8 cellular contexts compared by ENCODE assay signal in the genomic region with DNA sequence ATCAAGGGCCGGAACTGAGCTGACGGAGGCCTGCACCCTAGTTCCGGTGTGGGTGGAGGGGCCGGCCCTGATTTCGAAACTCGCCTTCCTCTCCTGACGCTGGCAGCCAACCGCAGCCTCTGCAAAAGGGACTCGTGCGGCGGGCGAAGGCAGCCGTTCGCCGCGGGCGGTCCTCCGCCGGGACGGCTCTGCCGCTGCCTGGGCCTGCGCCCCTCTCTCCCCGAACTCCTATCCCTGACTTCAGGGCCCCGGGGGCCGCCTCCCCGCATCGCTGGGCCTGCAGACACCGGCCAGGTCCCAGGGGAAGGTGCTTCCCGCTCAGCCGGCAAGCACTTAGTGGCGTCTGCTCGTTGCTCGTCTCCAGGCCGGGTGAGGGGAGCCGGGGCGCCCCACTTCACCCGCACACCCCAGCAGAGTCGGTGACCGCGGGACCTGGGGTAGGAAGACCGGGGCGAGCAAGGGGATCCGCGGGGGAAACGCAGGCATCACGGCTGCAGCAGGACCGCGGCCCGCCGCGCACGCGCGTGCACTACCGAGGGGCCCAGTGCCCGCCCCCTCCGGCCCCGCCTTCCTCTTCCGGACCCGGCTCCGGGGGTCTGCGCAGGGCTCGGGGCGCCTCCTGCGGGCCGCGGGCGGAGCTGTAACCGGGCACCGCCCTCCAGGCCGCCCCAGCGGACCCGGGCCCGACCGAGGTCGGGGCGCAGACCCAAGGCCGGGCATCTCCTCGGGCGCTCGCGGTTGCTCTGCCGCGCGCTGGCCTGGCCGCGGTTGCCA. TPM values are rescaled to one million over a fixed set of nuclear protein-coding genes. Genes with fewer than 3 reads are reported as not detected.
DNase-seq lines count a peak whose midpoint lies in the region; ATAC-seq and TF ChIP-seq lines count a peak whose summit lies in the region.

No MANE protein-coding gene starts in this region.

- no peaks in the 10 kb centered on the region for H3K27me3 ChIP-seq in Karpas-422 (ENCODE audit: low read length)
- no peaks in the 10 kb centered on the region for H3K27me3 ChIP-seq in neural progenitor cell
- no peaks in the 10 kb centered on the region for H3K27me3 ChIP-seq in stomach smooth muscle (ENCODE audit: control insufficient read depth in 1 of 2, insufficient read depth in 2 of 2, low read length in 2 of 2)

- no peaks in the 10 kb centered on the region for H3K9me3 Mint-ChIP-seq in neural progenitor cell

- H3K4me2 ChIP-seq in Karpas-422 (ENCODE audit: low read depth, low read length, poor library complexity, severe bottlenecking) (peak overlapping the region; percentile 99), neural progenitor cell (peak overlapping the region; percentile 93)

- peak; percentile 30 for TF ChIP-seq CTCF in RWPE1 (conservative IDR thresholded peaks at IDR 0.05; ENCODE audit: low read depth)
- peak; percentile 41 for TF ChIP-seq CTCF in fibroblast of villous mesenchyme (IDR thresholded peaks at IDR 0.05; ENCODE audit: insufficient read depth, low read depth, low read length)
- peak; percentile 53 for TF ChIP-seq CTCF in neural progenitor cell (IDR thresholded peaks at IDR 0.05)

- DNase-seq in ELR (ENCODE audit: low read depth) (peak; percentile 92), Karpas-422 (peak; percentile 98), RWPE1 (ENCODE audit: low spot score) (peak; percentile 71), fibroblast of villous mesenchyme (ENCODE audit: low read depth) (peak; percentile 95), neural progenitor cell (ENCODE audit: low spot score) (peak; percentile 97)
- DNase-seq in activated effector memory CD4-positive, alpha-beta T cell treated with anti-CD3 and anti-CD28 coated beads, Interleukin-2, amount 50 U/mL, for 16 hours = peak; percentile 95

- ATAC-seq in GM21825 (IDR thresholded peaks at IDR 0.05; ENCODE audit: unreplicated experiment) = peak; percentile 57

- peak overlapping the region; percentile 96 for H3K4me3 ChIP-seq in Karpas-422 (ENCODE audit: low read length)
- peak overlapping the region; percentile 84 for H3K4me3 ChIP-seq in fibroblast of villous mesenchyme (ENCODE audit: low read depth, low read length)
- H3K4me3 ChIP-seq in neural progenitor cell = peak overlapping the region; percentile 68
- peak overlapping the region; percentile 71 to 84 for H3K4me3 ChIP-seq in stomach smooth muscle (ENCODE audit: low read length in 2 of 2)

- peaks cover 17% of the 10 kb centered on the region for H3K4me1 Mint-ChIP-seq in neural progenitor cell

- H3K36me3 Mint-ChIP-seq in neural progenitor cell = peaks cover 11% of the 10 kb centered on the region

- H3K9ac ChIP-seq in Karpas-422 (ENCODE audit: low read length) = peak overlapping the region; percentile 100
- peak overlapping the region; percentile 53 for H3K9ac ChIP-seq in neural progenitor cell
- peak overlapping the region; percentile 88 to 94 for H3K9ac ChIP-seq in stomach smooth muscle (ENCODE audit: low read length in 2 of 2)

- H4K20me1 ChIP-seq in Karpas-422 (ENCODE audit: insufficient read depth, low read depth, low read length) = no peaks in the 10 kb centered on the region
- no peaks in the 10 kb centered on the region for H4K20me1 ChIP-seq in neural progenitor cell (ENCODE audit: low read depth)

- H3K9me3 ChIP-seq in Karpas-422 (ENCODE audit: low read length) (no peaks in the 10 kb centered on the region), neural progenitor cell (ENCODE audit: low read depth) (no peaks in the 10 kb centered on the region), stomach smooth muscle (ENCODE audit: control insufficient read depth in 2 of 2, low read length in 2 of 2) (no peaks in the 10 kb centered on the region)

- H3K36me3 ChIP-seq in Karpas-422 (ENCODE audit: insufficient read depth, low read length) (peaks cover 28% of the 10 kb centered on the region), neural progenitor cell (no peaks in the 10 kb centered on the region), stomach smooth muscle (ENCODE audit: control insufficient read depth in 2 of 2, insufficient read depth in 2 of 2, low read length in 2 of 2) (peaks cover 17 to 27% of the 10 kb centered on the region in 2 donors)

- H3K4me3 Mint-ChIP-seq in neural progenitor cell = peak overlapping the region; percentile 81

- no peak overlapping the region for H3K27ac Mint-ChIP-seq in neural progenitor cell

- peaks cover 12% of the 10 kb centered on the region for H3K27me3 Mint-ChIP-seq in neural progenitor cell (ENCODE audit: insufficient read depth, low read depth)

- CTCF ChIA-PET in RWPE1 (lab: Yijun Ruan, JAX) = interaction anchor here (1.7 to 2.7 kb wide), 2 partner anchors 14 to 29 kb away, joined by 8 to 13 read pairs; a partner anchor contains a TSS

- POLR2A ChIA-PET in RWPE1 (lab: Yijun Ruan, JAX; ENCODE audit: low non-redundant PET) = interaction anchor here (0.6 to 1.4 kb wide), 2 partner anchors 14 to 49 kb away, joined by 3 to 5 read pairs; a partner anchor contains a TSS

- peaks cover 30% of the 10 kb centered on the region for H3K79me2 ChIP-seq in Karpas-422 (ENCODE audit: low read length)
- peaks cover 15% of the 10 kb centered on the region for H3K79me2 ChIP-seq in neural progenitor cell (ENCODE audit: low read depth)

- H3K27ac ChIP-seq in Karpas-422 (ENCODE audit: low read length) (peak overlapping the region; percentile 100), RWPE1 (peak overlapping the region; percentile 98), neural progenitor cell (peak overlapping the region; percentile 71), stomach smooth muscle (ENCODE audit: low read length) (peak overlapping the region; percentile 98)

- H2AFZ ChIP-seq in Karpas-422 (ENCODE audit: low read length) (no peak overlapping the region), neural progenitor cell (replicated peaks) (peak overlapping the region; percentile 52)

- peaks cover 39% of the 10 kb centered on the region for H3K4me1 ChIP-seq in Karpas-422 (ENCODE audit: low read length)
- H3K4me1 ChIP-seq in neural progenitor cell = peaks cover 11% of the 10 kb centered on the region
- peaks cover 39% of the 10 kb centered on the region for H3K4me1 ChIP-seq in stomach smooth muscle (ENCODE audit: control insufficient read depth, insufficient read depth, low read length)

- H3F3A ChIP-seq in neural progenitor cell (ENCODE audit: low read depth) = peaks cover 21% of the 10 kb centered on the region

- no peaks in the 10 kb centered on the region for H3K9me2 ChIP-seq in Karpas-422 (replicated peaks; ENCODE audit: insufficient read depth, low read length)

RNA-seq across cellular contexts. Expression of a gene that starts 0.5 kb away (rescaled TPM):
- 31.3 and 91.8 TPM in 2 replicates for total RNA-seq in Karpas-422 (2014; rRNA removed; shearing (Covaris generic); ENCODE audit: low replicate concordance)
- total RNA-seq in fibroblast of villous mesenchyme (29.6 and 29.8 TPM in 2 replicates), neural progenitor cell (ENCODE audit: low replicate concordance) (21.0 and 29.2 TPM in 2 replicates)

RNA-seq across cellular contexts. Expression of a gene that starts 14.7 kb away (rescaled TPM):
- 0.61 and 0.82 TPM in 2 replicates for total RNA-seq in Karpas-422 (2014; rRNA removed; shearing (Covaris generic); ENCODE audit: low replicate concordance)
- total RNA-seq in fibroblast of villous mesenchyme = 16.1 and 21.2 TPM in 2 replicates
- 1.4 and 7.1 TPM in 2 replicates for total RNA-seq in neural progenitor cell (ENCODE audit: low replicate concordance)

RNA-seq across cellular contexts. Expression of a gene that starts 22.4 kb away (rescaled TPM):
- 94.7 and 190 TPM in 2 replicates for total RNA-seq in Karpas-422 (2014; rRNA removed; shearing (Covaris generic); ENCODE audit: low replicate concordance)
- total RNA-seq in fibroblast of villous mesenchyme (24.5 and 33.2 TPM in 2 replicates), neural progenitor cell (ENCODE audit: low replicate concordance) (30.0 and 54.4 TPM in 2 replicates)

Comparison
In these comparisons a context has a peak if more than half of its experiments do, and no peak if none do; other contexts are left out.
1. Peak in every context shown above with its lines: DNase-seq, ATAC-seq, H3K4me3 ChIP-seq and H3K27ac ChIP-seq.